8 cellular contexts compared by ENCODE assay signal in genomic region chr6:37499433-37500293, GRCh38. TPM values are rescaled to one million over a fixed set of nuclear protein-coding genes. Genes with fewer than 3 reads are reported as not detected.
A peak's percentile ranks its signal among the peaks of the same experiment; 100 is the strongest.
DNase-seq lines count a peak whose midpoint lies in the region; ATAC-seq, FAIRE-seq and TF ChIP-seq lines count a peak whose summit lies in the region.

Gene CCDC167, minus strand, starts transcription at chr6:37499893. Its CDS starts 30 bp downstream, at chr6:37499863.

- CTCF ChIA-PET in HepG2 (lab: Yijun Ruan, JAX; ENCODE audit: low intra/inter-chr PET ratio, low total read pairs), result no interaction called here

- H3K4me3 ChIP-seq in HepG2 (replicated peaks in 1 of 3; ENCODE audit: insufficient read depth in 1 of 3, low read depth in 2 of 3, low read length in 3 of 3), result peak within 1 kb of the TSS; percentile 67 to 84 (median 71)

- H2AFZ ChIP-seq in HepG2 (ENCODE audit: low read length), result peak within 1 kb of the TSS; percentile 94

- peak; percentile 42 to 51; a peak in 1 of 4 replicates for TF ChIP-seq POLR2A in HepG2 (IDR thresholded peaks at IDR 0.05; ENCODE audit: insufficient read depth in 1 of 2, low read depth in 2 of 2, low read length in 2 of 2)

- WGBS in HepG2 (ENCODE audit: low lambda C conversion rate), result 6% methylated on average over 38 of the region's 38 CpGs

- no TSS peak for BruUV-seq in HepG2 (replicated peaks; lab: Mats Ljungman, UMichigan)

- no peaks in the 10 kb centered on the region; a peak in 1 of 5 replicates for H3K27me3 ChIP-seq in HepG2 (ENCODE audit: control insufficient read depth in 1 of 2, insufficient read depth in 2 of 2, low read length in 2 of 2)

- H3K36me3 ChIP-seq in HepG2 (replicated peaks in 1 of 2; ENCODE audit: control insufficient read depth in 1 of 2, insufficient read depth in 2 of 2, low read length in 2 of 2), result no peaks in the 10 kb centered on the region

- TF ChIP-seq EP300 in HepG2 (IDR thresholded peaks at IDR 0.05; ENCODE audit: low read depth in 2 of 2, low read length in 2 of 2) (peak in 1 of 2 experiments; percentile 50; a peak in 1 of 4 replicates), HepG2 (CRISPR knock-in tag; IDR thresholded peaks at IDR 0.05; ENCODE audit: borderline replicate concordance) (no peak)

- H3K9ac ChIP-seq in HepG2 (ENCODE audit: insufficient read depth, low read depth, low read length), result peak within 1 kb of the TSS; percentile 73

- DNase-seq in CD1c-positive myeloid dendritic cell (ENCODE audit: extremely low spot score) (peak; percentile 98), NCI-H774 (lab: John Stamatoyannopoulos, UW) (peak; percentile 98), dermis blood vessel endothelial cell (peak; percentile 98), HepG2 (ENCODE audit: low spot score) (peak; percentile 98)
- DNase-seq in activated CD4-positive, alpha-beta T cell treated with anti-CD3 and anti-CD28 coated beads, Interleukin-2, amount 50 U/mL, for 24 hours (ENCODE audit: low read depth in 1 of 2, low spot score in 1 of 2), result peak; percentile 91 to 98
- peak; percentile 96 to 97 for DNase-seq in stimulated activated CD4-positive, alpha-beta T cell treated with anti-CD3 and anti-CD28 coated beads, Interleukin-2, amount 100 ng/mL, for 48 hours

- no peaks in the 10 kb centered on the region for H3K9me3 ChIP-seq in HepG2 (ENCODE audit: low read length)

- no peak for TF ChIP-seq RAD21 in HepG2 (CRISPR knock-in tag; IDR thresholded peaks at IDR 0.05)

- H3K79me2 ChIP-seq in HepG2 (ENCODE audit: insufficient read depth, low read length), result peaks cover 5% of the 10 kb centered on the region

- no peaks in the 10 kb centered on the region for H4K20me1 ChIP-seq in HepG2 (ENCODE audit: insufficient read depth, low read length)

- ATAC-seq in GM19438 (IDR thresholded peaks at IDR 0.05; ENCODE audit: low read depth, unreplicated experiment) (peak; percentile 81), HG03571 (IDR thresholded peaks at IDR 0.05; ENCODE audit: unreplicated experiment) (peak; percentile 85), HepG2 (peak; percentile 98)

- H3K27ac ChIP-seq in HepG2 (ENCODE audit: extremely low read length, insufficient read depth, low read length), result peak within 1 kb of the TSS; percentile 29

- POLR2A ChIA-PET in HepG2 (lab: Yijun Ruan, JAX), result interaction anchor here (0.8 to 1.0 kb wide), 3 partner anchors 8 to 67 kb away, joined by 3 to 8 read pairs (median 3); partner anchors contain the start of gene CMTR1

- peak; percentile 94 for FAIRE-seq in HepG2 (lab: Jason Lieb, UNC)

- peak within 1 kb of the TSS; percentile 94 for H3K4me2 ChIP-seq in HepG2 (ENCODE audit: low read depth, low read length)

- TF ChIP-seq CTCF in HepG2 (CRISPR knock-in tag; IDR thresholded peaks at IDR 0.05), result 0 out of 2 replicates have a peak, but pooled peaks have one; percentile 7

- H3K4me1 ChIP-seq in HepG2 (ENCODE audit: insufficient read depth, low read length), result peaks cover 36% of the 10 kb centered on the region

- in situ Hi-C loops in HepG2 (cut with HindIII; ENCODE audit: extremely low pct_ligation_motif_present, low pct_unique_long_range_greater_than_20kb), result no loop called here

- intact Hi-C loops in HepG2 (cut with micrococcal nuclease; ENCODE audit: unreplicated experiment), result no loop called here

TF ChIP-seq in HepG2, 621 proteins besides CTCF, POLR2A, EP300 and RAD21 (continues in another document):
- TF ChIP-seq TFDP1 (CRISPR knock-in tag; IDR thresholded peaks at IDR 0.05; ENCODE audit: borderline replicate concordance) (peak; percentile 97), RBFOX2 (IDR thresholded peaks at IDR 0.05; ENCODE audit: low read depth, low read length) (no peak), HIVEP1 (CRISPR knock-in tag; IDR thresholded peaks at IDR 0.05) (peak; percentile 90), NCOA2 (CRISPR knock-in tag; IDR thresholded peaks at IDR 0.05) (no peak; the same call in 1 of the 2 replicates), TAF1 (CRISPR knock-in tag; IDR thresholded peaks at IDR 0.05) (peak; percentile 57), ATF4 (CRISPR knock-in tag; IDR thresholded peaks at IDR 0.05) (no peak), TEAD2 (CRISPR knock-in tag; IDR thresholded peaks at IDR 0.05) (no peak), SUZ12 (IDR thresholded peaks at IDR 0.05; ENCODE audit: low read depth, low read length) (no peak), NR2F6 (IDR thresholded peaks at IDR 0.05) (no peak), NR2F6 (CRISPR knock-in tag; IDR thresholded peaks at IDR 0.05) (no peak), RFXAP (CRISPR knock-in tag; IDR thresholded peaks at IDR 0.05; ENCODE audit: borderline replicate concordance) (no peak), TBP (CRISPR knock-in tag; IDR thresholded peaks at IDR 0.05) (no peak), SP1 (IDR thresholded peaks at IDR 0.05) (no peak), SP1 (CRISPR knock-in tag; IDR thresholded peaks at IDR 0.05) (peak; percentile 80), AGO1 (IDR thresholded peaks at IDR 0.05; ENCODE audit: low read depth, low read length, poor library complexity, severe bottlenecking) (no peak), DR1 (CRISPR knock-in tag; IDR thresholded peaks at IDR 0.05) (peak; percentile 64; the same call in 1 of the 2 replicates), ZBTB49 (CRISPR knock-in tag; IDR thresholded peaks at IDR 0.05; ENCODE audit: borderline replicate concordance) (no peak), ZSCAN21 (CRISPR knock-in tag; IDR thresholded peaks at IDR 0.05; ENCODE audit: borderline replicate concordance) (no peak), MATR3 (CRISPR knock-in tag; IDR thresholded peaks at IDR 0.05) (no peak), ZNF251 (CRISPR knock-in tag; IDR thresholded peaks at IDR 0.05) (no peak), SAP130 (CRISPR knock-in tag; IDR thresholded peaks at IDR 0.05; ENCODE audit: low read depth) (peak; percentile 89), ZMYM3 (CRISPR knock-in tag; IDR thresholded peaks at IDR 0.05) (no peak), YEATS2 (CRISPR knock-in tag; IDR thresholded peaks at IDR 0.05; ENCODE audit: borderline replicate concordance) (peak; percentile 89)

RNA-seq across cellular contexts. Expression of gene CCDC167, which starts in this region (rescaled TPM):
- total RNA-seq in dermis blood vessel endothelial cell, result 24.5 and 35.7 TPM in 2 replicates
- 66.8 and 72.4 TPM in 2 replicates for total RNA-seq in HepG2 (2016; rRNA removed; fragmentation: Illumina TruSeq; extraction: Trizol)
- total RNA-seq in HepG2 (2016; cell fraction: cytosol; rRNA removed; fragmentation: Illumina TruSeq; extraction: Trizol; ENCODE audit: low read depth), result 41.5 and 58.5 TPM in 2 replicates
- 69.4 and 83.1 TPM in 2 replicates for total RNA-seq in HepG2 (2016; cell fraction: insoluble cytoplasmic fraction; rRNA removed; fragmentation: Illumina TruSeq; extraction: Trizol)
- 47.6 and 63.2 TPM in 2 replicates for total RNA-seq in HepG2 (2016; cell fraction: membrane; rRNA removed; fragmentation: Illumina TruSeq; extraction: Trizol)
- 23.1 and 27.7 TPM in 2 replicates for total RNA-seq in HepG2 (2016; cell fraction: nucleus; rRNA removed; fragmentation: Illumina TruSeq; extraction: Trizol)
- 44.0 and 48.4 TPM in 2 replicates for polyA plus RNA-seq in HepG2 (2011; rRNA removed)
- 65.1 and 68.9 TPM in 2 replicates for polyA plus RNA-seq in HepG2 (2011; cell fraction: cytosol; rRNA removed)
- 24.4 and 25.2 TPM in 2 replicates for polyA plus RNA-seq in HepG2 (2011; cell fraction: nucleus; rRNA removed)
- polyA plus RNA-seq in HepG2 (2012), result 27.5 and 30.7 TPM in 2 replicates
- polyA plus RNA-seq in HepG2 (2016; cell fraction: cytosol; fragmentation: Illumina TruSeq; extraction: Trizol; ENCODE audit: low read depth), result 56.9 and 82.2 TPM in 2 replicates
- 94.3 and 99.6 TPM in 2 replicates for polyA plus RNA-seq in HepG2 (2016; cell fraction: insoluble cytoplasmic fraction; fragmentation: Illumina TruSeq; extraction: Trizol; ENCODE audit: low read depth)
- 61.8 and 62.4 TPM in 2 replicates for polyA plus RNA-seq in HepG2 (2016; cell fraction: membrane; fragmentation: Illumina TruSeq; extraction: Trizol; ENCODE audit: low read depth)
- polyA plus RNA-seq in HepG2 (2016; cell fraction: nucleus; fragmentation: Illumina TruSeq; extraction: Trizol; ENCODE audit: insufficient read depth, low read depth), result 51.1 and 54.5 TPM in 2 replicates
- 14.3 and 18.2 TPM in 2 replicates for polyA minus RNA-seq in HepG2 (2011; rRNA and poly(A)+ RNA removed; ENCODE audit: low replicate concordance)
- 6.4 and 11.3 TPM in 2 replicates for polyA minus RNA-seq in HepG2 (2011; cell fraction: cytosol; rRNA and poly(A)+ RNA removed)
- polyA minus RNA-seq in HepG2 (2011; cell fraction: nucleus; rRNA and poly(A)+ RNA removed), result 6.3 and 11.4 TPM in 2 replicates

Comparison
In these comparisons a context has a peak if more than half of its experiments do, and no peak if none do; other contexts are left out.
1. Peak in every context shown above with its lines: DNase-seq, ATAC-seq, H3K4me3 ChIP-seq and H3K27ac ChIP-seq.